Comparison of ENCODE assay signal across 1 cellular context in genomic region chr20:36040571-36040970, GRCh38.
TF ChIP-seq lines count a peak whose summit lies in the region.

No MANE protein-coding gene starts in this region.

TF ChIP-seq in GM12878, 131 proteins besides CTCF, POLR2A, EP300 and RAD21 (continued from another document):
- TF ChIP-seq ELK1 (IDR thresholded peaks at IDR 0.05; ENCODE audit: low read depth, low read length) = no peak
- peak; percentile 98 for TF ChIP-seq NR2F1 (conservative IDR thresholded peaks at IDR 0.05)
- TF ChIP-seq MYC (IDR thresholded peaks at IDR 0.05; ENCODE audit: insufficient read depth, insufficient read length, insufficient replicate concordance, low read length, severe bottlenecking) = no peak
- TF ChIP-seq IRF4 (IDR thresholded peaks at IDR 0.05; ENCODE audit: low read depth, low read length) = peak; percentile 52; the same call in 1 of the 2 replicates
- peak; percentile 81 for TF ChIP-seq ATF7 (IDR thresholded peaks at IDR 0.05; ENCODE audit: low read depth)
- no peak for TF ChIP-seq MYB (IDR thresholded peaks at IDR 0.05; ENCODE audit: borderline replicate concordance, low read depth, low read length)
- peak; percentile 93 for TF ChIP-seq SPI1 (IDR thresholded peaks at IDR 0.05; ENCODE audit: borderline replicate concordance, insufficient read depth, low read depth, low read length)
- peak in 1 of 2 experiments; percentile 20; a peak in 1 of 4 replicates for TF ChIP-seq BHLHE40 (IDR thresholded peaks at IDR 0.05; ENCODE audit: borderline replicate concordance in 1 of 2, low read depth in 2 of 2, low read length in 1 of 2)
- peak; percentile 42; the same call in 1 of the 2 replicates for TF ChIP-seq BMI1 (IDR thresholded peaks at IDR 0.05; ENCODE audit: borderline replicate concordance)
- TF ChIP-seq BCL11A (IDR thresholded peaks at IDR 0.05; ENCODE audit: low read depth, low read length) = 0 out of 2 replicates have a peak, but pooled peaks have one; percentile 27
- peak; percentile 76; the same call in 1 of the 2 replicates for TF ChIP-seq RELB (IDR thresholded peaks at IDR 0.05; ENCODE audit: low read depth)
- no peak; the same call in 1 of the 2 replicates for TF ChIP-seq RUNX3 (IDR thresholded peaks at IDR 0.05; ENCODE audit: low read length)
- TF ChIP-seq GATAD2B (conservative IDR thresholded peaks at IDR 0.05; ENCODE audit: low read depth) = 0 out of 2 replicates have a peak, but pooled peaks have one; percentile 47
- peak; percentile 23; the same call in 1 of the 2 replicates for TF ChIP-seq BACH1 (IDR thresholded peaks at IDR 0.05; ENCODE audit: borderline replicate concordance)
- TF ChIP-seq IKZF1 (conservative IDR thresholded peaks at IDR 0.05) = peak; percentile 93
- peak; percentile 42; the same call in 1 of the 2 replicates for TF ChIP-seq ATF2 (IDR thresholded peaks at IDR 0.05; ENCODE audit: low read length)
- no peak for TF ChIP-seq CEBPB (IDR thresholded peaks at IDR 0.05; ENCODE audit: borderline replicate concordance in 1 of 2, low read depth in 2 of 2, low read length in 2 of 2)
- peak; percentile 83 for TF ChIP-seq MTA2 (IDR thresholded peaks at IDR 0.05; ENCODE audit: low read depth)
